Comparison of ENCODE assay signal across 8 cellular contexts in genomic region chr1:151510614-151510956, GRCh38. TPM values are rescaled to one million over a fixed set of nuclear protein-coding genes. Genes with fewer than 3 reads are reported as not detected.
DNase-seq lines count a peak whose midpoint lies in the region; ATAC-seq and TF ChIP-seq lines count a peak whose summit lies in the region.

No MANE protein-coding gene starts in this region.

- H3K27me3 ChIP-seq in CD8-positive, alpha-beta memory T cell (ENCODE audit: insufficient read depth, low read length, poor library complexity, severe bottlenecking), result peaks cover 6% of the 10 kb centered on the region
- no peaks in the 10 kb centered on the region for H3K27me3 ChIP-seq in ovary

- CTCF ChIA-PET in CD8-positive, alpha-beta memory T cell (lab: Charles Lee), result interaction anchor here (0.9 to 1.4 kb wide), 3 partner anchors 11 to 84 kb away, joined by 3 to 5 read pairs (median 5); no protein-coding TSS in a partner anchor
- CTCF ChIA-PET in OCI-LY7 (lab: Charles Lee; ENCODE audit: unreplicated experiment), result interaction anchor here (0.8 kb wide), 1 partner anchor 11 kb away, joined by 3 read pairs; no protein-coding TSS in a partner anchor

- no peaks in the 10 kb centered on the region for H3K9me2 ChIP-seq in OCI-LY7 (ENCODE audit: insufficient read depth, low read length)

- no peaks in the 10 kb centered on the region for H3K79me2 ChIP-seq in OCI-LY7 (ENCODE audit: insufficient read depth, low read depth, low read length)

- H3K36me3 ChIP-seq in CD8-positive, alpha-beta memory T cell (ENCODE audit: insufficient read depth, low read length), result no peaks in the 10 kb centered on the region
- H3K36me3 ChIP-seq in OCI-LY7 (ENCODE audit: insufficient read depth, low read length) (no peaks in the 10 kb centered on the region), ovary (no peaks in the 10 kb centered on the region)

- no peaks in the 10 kb centered on the region for H3K9me3 ChIP-seq in CD8-positive, alpha-beta memory T cell (ENCODE audit: low read length)
- H3K9me3 ChIP-seq in OCI-LY7 (ENCODE audit: low read length) (no peaks in the 10 kb centered on the region), ovary (no peaks in the 10 kb centered on the region)

- no peak for TF ChIP-seq EP300 in ovary (IDR thresholded peaks at IDR 0.05)

- TF ChIP-seq CTCF in OCI-LY7 (conservative IDR thresholded peaks at IDR 0.05; ENCODE audit: low read length) (no peak), epithelial cell of esophagus (IDR thresholded peaks at IDR 0.05; ENCODE audit: insufficient read depth, low read depth, low read length, missing control alignments) (no peak), ovary (IDR thresholded peaks at IDR 0.05) (no peak)

- peak overlapping the region; percentile 93 for H2AFZ ChIP-seq in OCI-LY7 (ENCODE audit: low read length)

- H3K27ac ChIP-seq in CD8-positive, alpha-beta memory T cell (ENCODE audit: low read depth, low read length), result no peak overlapping the region
- H3K27ac ChIP-seq in OCI-LY7 (ENCODE audit: low read depth, low read length, poor library complexity, severe bottlenecking) (peak overlapping the region; percentile 19), ovary (peak overlapping the region; percentile 52 to 90)

- H3K9me3 Mint-ChIP-seq in CD8-positive, alpha-beta memory T cell, result no peaks in the 10 kb centered on the region

- 5 to 10% (median 7%) methylated on average over 10 of the region's 10 CpGs for WGBS in ovary, 3 donors

- H3K4me1 ChIP-seq in CD8-positive, alpha-beta memory T cell (ENCODE audit: insufficient read depth, low read length), result peaks cover 21% of the 10 kb centered on the region
- H3K4me1 ChIP-seq in OCI-LY7 (ENCODE audit: insufficient read depth, low read length, poor library complexity, severe bottlenecking) (peaks cover 32% of the 10 kb centered on the region), ovary (ENCODE audit: insufficient read depth) (peaks cover 6% of the 10 kb centered on the region)

- no TSS peak for BruUV-seq in OCI-LY7 (replicated peaks; lab: Mats Ljungman, UMichigan)

- H3K27me3 Mint-ChIP-seq in CD8-positive, alpha-beta memory T cell, result peaks cover 0 to 5% of the 10 kb centered on the region in 2 donors

- H3K4me3 ChIP-seq in CD8-positive, alpha-beta memory T cell (ENCODE audit: low read length), result peak overlapping the region; percentile 80
- H3K4me3 ChIP-seq in OCI-LY7 (ENCODE audit: low read depth, low read length, poor library complexity, severe bottlenecking) (peak overlapping the region; percentile 69), epithelial cell of esophagus (ENCODE audit: low read length) (peak overlapping the region; percentile 75), ovary (peak overlapping the region; percentile 64)

- H3K27ac Mint-ChIP-seq in CD8-positive, alpha-beta memory T cell, result peak overlapping the region; percentile 27 to 95 (median 90)

- no peak for ATAC-seq in GM19467 (IDR thresholded peaks at IDR 0.05; ENCODE audit: unreplicated experiment)
- no peak for ATAC-seq in GM21737 (IDR thresholded peaks at IDR 0.05; ENCODE audit: unreplicated experiment)

- peak overlapping the region; percentile 87 to 99 (median 92) for H3K4me3 Mint-ChIP-seq in CD8-positive, alpha-beta memory T cell

- intact Hi-C loops in OCI-LY7 (cut with micrococcal nuclease; ENCODE audit: unreplicated experiment) (loop anchor here (5.0 kb wide), 1 partner anchor 163 kb away; the partner anchor contains the start of gene RFX5), ovary (cut with DNase I) (no loop called here)

- peaks cover 16 to 32% (median 17%) of the 10 kb centered on the region in 3 donors for H3K4me1 Mint-ChIP-seq in CD8-positive, alpha-beta memory T cell

- H3K36me3 Mint-ChIP-seq in CD8-positive, alpha-beta memory T cell, result peaks cover 0 to 3% (median 0%) of the 10 kb centered on the region in 3 donors

- POLR2A ChIA-PET in CD8-positive, alpha-beta memory T cell (lab: Charles Lee), result interaction anchor here (1.2 kb wide), 1 partner anchor 253 kb away, joined by 3 read pairs; the partner anchor contains the start of gene MRPL9
- POLR2A ChIA-PET in OCI-LY7 (lab: Charles Lee), result interaction anchor here (0.5 to 1.4 kb wide), 6 partner anchors 9 to 173 kb away, joined by 3 to 4 read pairs (median 3); no protein-coding TSS in a partner anchor

- no peak for DNase-seq in CD8-positive, alpha-beta memory T cell
- DNase-seq in OCI-LY7 (ENCODE audit: low spot score) (no peak), epithelial cell of esophagus (ENCODE audit: low read depth) (no peak), ovary (no peak), COLO668 (lab: John Stamatoyannopoulos, UW; ENCODE audit: unreplicated experiment) (no peak), dermis blood vessel endothelial cell (no peak)

- H3K4me2 ChIP-seq in OCI-LY7 (ENCODE audit: low read length), result peak overlapping the region; percentile 73

- H4K20me1 ChIP-seq in OCI-LY7 (ENCODE audit: insufficient read depth, low read length), result no peaks in the 10 kb centered on the region

- no peak for TF ChIP-seq POLR2A in ovary (IDR thresholded peaks at IDR 0.05)

RNA-seq across cellular contexts. Expression of gene CGN, which starts 0.6 kb away (rescaled TPM):
- 1 to 10 TPM; 1.1 to 1.6 TPM for total RNA-seq in CD8-positive, alpha-beta memory T cell
- polyA plus RNA-seq in CD8-positive, alpha-beta memory T cell, result 0.36 TPM
- 1.7 and 2.5 TPM in 2 replicates for total RNA-seq in OCI-LY7 (2014; rRNA removed; shearing (Covaris generic))
- 5.5 TPM in 2 replicates for total RNA-seq in OCI-LY7 (2022)
- total RNA-seq in ovary, result 10 to 100 TPM in 1 of 7 donors, 1 to 10 TPM in 6; 3.2 to 26.8 (median 5.3) TPM
- 1 to 10 TPM; 1.0 to 4.3 TPM for polyA plus RNA-seq in ovary
- 0.42 and 2.4 TPM in 2 replicates for total RNA-seq in dermis blood vessel endothelial cell

RNA-seq across cellular contexts. Expression of gene TUFT1, which starts 29.5 kb away (rescaled TPM):
- total RNA-seq in CD8-positive, alpha-beta memory T cell, result 1 to 10 TPM; 2.0 to 2.3 TPM
- polyA plus RNA-seq in CD8-positive, alpha-beta memory T cell, result 1.8 TPM
- 0.06 TPM in 1 of 2 replicates, not detected in the other for total RNA-seq in OCI-LY7 (2014; rRNA removed; shearing (Covaris generic))
- 0.13 TPM in 1 of 2 replicates, not detected in the other for total RNA-seq in OCI-LY7 (2022)
- 10 to 100 TPM in 1 of 7 donors, 1 to 10 TPM in 6; 5.0 to 10.1 (median 7.3) TPM for total RNA-seq in ovary
- polyA plus RNA-seq in ovary, result 10 to 100 TPM in 1 of 2 donors, 1 to 10 TPM in 1; 6.6 to 10.2 TPM
- 6.0 and 8.2 TPM in 2 replicates for total RNA-seq in dermis blood vessel endothelial cell

RNA-seq across cellular contexts. Expression of gene POGZ, which starts 51.3 kb away (rescaled TPM):
- total RNA-seq in CD8-positive, alpha-beta memory T cell, result 10 to 100 TPM; 60.1 to 65.3 TPM
- 11.3 TPM for polyA plus RNA-seq in CD8-positive, alpha-beta memory T cell
- 47.7 and 72.0 TPM in 2 replicates for total RNA-seq in OCI-LY7 (2014; rRNA removed; shearing (Covaris generic))
- total RNA-seq in OCI-LY7 (2022) (118 and 130 TPM in 2 replicates), ovary (100 to 1,000 TPM in 5 of 7 donors, 10 to 100 TPM in 2; 54.8 to 151 (median 104) TPM), dermis blood vessel endothelial cell (20.3 and 26.2 TPM in 2 replicates)
- 100 to 1,000 TPM in 1 of 2 donors, 10 to 100 TPM in 1; 34.6 to 110 TPM for polyA plus RNA-seq in ovary
